In the genomic region with DNA sequence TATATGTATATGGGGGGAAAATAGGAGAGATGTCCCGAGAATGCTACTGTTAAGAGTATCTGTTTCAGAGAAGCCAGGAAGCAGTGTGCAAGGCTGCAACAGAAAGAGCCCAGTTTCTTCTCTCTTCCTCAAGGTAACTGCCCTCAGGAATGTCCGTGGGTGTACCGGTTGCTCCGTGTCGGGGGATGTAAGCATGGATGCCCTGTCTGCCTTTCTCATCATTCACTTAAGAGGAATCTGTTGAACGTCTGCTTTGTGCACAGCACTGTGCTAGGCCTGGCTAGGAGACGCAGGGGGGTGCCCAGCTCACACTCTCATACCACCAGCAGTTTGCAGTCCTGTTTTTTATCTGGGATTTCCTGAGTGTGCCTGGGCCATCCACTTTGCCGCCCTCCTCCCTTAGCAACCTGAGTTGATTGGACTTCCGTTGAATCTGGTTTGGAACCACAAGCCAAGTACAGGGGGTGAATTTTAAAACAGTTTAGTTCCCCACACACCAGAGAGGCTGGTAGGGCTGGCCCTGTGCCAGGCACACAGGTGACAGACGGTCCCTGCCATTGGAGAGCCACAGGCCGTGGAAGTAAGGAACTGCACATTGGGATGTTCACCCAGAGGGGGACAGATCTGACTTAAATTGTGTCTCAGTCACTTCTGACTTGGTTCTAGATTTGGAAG, we compare ENCODE assay signal across 17 cellular contexts. TPM values are rescaled to one million over a fixed set of nuclear protein-coding genes. Genes with fewer than 3 reads are reported as not detected.
DNase-seq lines count a peak whose midpoint lies in the region; ATAC-seq and TF ChIP-seq lines count a peak whose summit lies in the region.
"Had no signal": no experiment of that assay in that cellular context is flagged by ENCODE, and none has a peak within 500 bp of the region (broad histone marks: within the 10 kb centered on the region; RNA-seq: fewer than 3 reads in every experiment).

No MANE protein-coding gene starts in this region.

- H3K27me3 ChIP-seq in parathyroid adenoma (ENCODE audit: control insufficient read depth, insufficient read depth, low read length), result no peaks in the 10 kb centered on the region
- H3K27me3 ChIP-seq in mesenchymal stem cell (ENCODE audit: control insufficient read depth in 1 of 2, insufficient read depth in 1 of 2, low read length in 2 of 2), result no peaks in the 10 kb centered on the region

- peaks cover 34% of the 10 kb centered on the region for H3K36me3 Mint-ChIP-seq in brain
- H3K36me3 Mint-ChIP-seq in WTC11, result no peaks in the 10 kb centered on the region
- H3K36me3 Mint-ChIP-seq: CD4-positive, alpha-beta memory T cell had no signal

- H3K27me3 Mint-ChIP-seq in brain (peaks cover 5% of the 10 kb centered on the region), WTC11 (ENCODE audit: low read depth) (no peaks in the 10 kb centered on the region; the same call in 1 of the 2 replicates)

- no peak overlapping the region for H2AFZ ChIP-seq in parathyroid adenoma
- H2AFZ ChIP-seq in mesenchymal stem cell (ENCODE audit: low read depth, low read length), result no peak overlapping the region

- peak overlapping the region in 3 of 5 experiments; percentile 19 to 47 (median 44) for H3K4me3 Mint-ChIP-seq in brain
- H3K4me3 Mint-ChIP-seq in WTC11, result no peak overlapping the region
- H3K4me3 Mint-ChIP-seq: CD4-positive, alpha-beta memory T cell had no signal

- H3K27ac Mint-ChIP-seq in brain (peak overlapping the region; percentile 59 to 82 (median 81)), WTC11 (no peak overlapping the region)
- H3K27ac Mint-ChIP-seq: CD4-positive, alpha-beta memory T cell had no signal

- DNase-seq in NCI-H1436 (lab: John Stamatoyannopoulos, UW) (peak; percentile 36), NCI-H1436 treated with DMSO at 0.1 percent for 48 hours (lab: John Stamatoyannopoulos, UW) (no peak), NCI-H1694 (lab: John Stamatoyannopoulos, UW) (peak; percentile 62), WTC11 (ENCODE audit: low spot score) (no peak), mesenchymal stem cell (no peak)
- DNase-seq: 8988T; activated CD4-positive, alpha-beta T cell treated with anti-CD3 and anti-CD28 coated beads, Interleukin-2, amount 50 U/mL, for 4 hours; amniotic stem cell; CD4-positive, alpha-beta memory T cell; dermis blood vessel endothelial cell; H7; lower lobe of right lung; NCI-H446 treated with DMSO at 0.1 percent for 48 hours; nucleus accumbens had no signal

- H3K4me3 ChIP-seq in parathyroid adenoma (ENCODE audit: low read depth, low read length) (no peak overlapping the region), mesenchymal stem cell (ENCODE audit: insufficient read depth in 1 of 2, low read depth in 1 of 2, low read length in 2 of 2) (no peak overlapping the region)
- H3K4me3 ChIP-seq: lower lobe of right lung had no signal

- ATAC-seq in HG03439 (IDR thresholded peaks at IDR 0.05; ENCODE audit: unreplicated experiment) (no peak), WTC11 (no peak)
- ATAC-seq: lower lobe of right lung had no signal

- H3K9ac ChIP-seq in parathyroid adenoma, result no peak overlapping the region
- H3K9ac ChIP-seq in mesenchymal stem cell (ENCODE audit: low read length), result no peak overlapping the region

- CTCF ChIA-PET in WTC11 (lab: Charles Lee), result interaction anchor here (0.8 kb wide), 1 partner anchor 66 kb away, joined by 3 read pairs; no protein-coding TSS in a partner anchor

- no peak overlapping the region for H2BK12ac ChIP-seq in mesenchymal stem cell (ENCODE audit: low read length in 2 of 2)

- TF ChIP-seq CTCF in brain (conservative IDR thresholded peaks at IDR 0.05) (no peak), parathyroid adenoma (IDR thresholded peaks at IDR 0.05) (no peak), WTC11 (IDR thresholded peaks at IDR 0.05) (no peak)

- no peak overlapping the region for H3K4ac ChIP-seq in mesenchymal stem cell (ENCODE audit: low read depth in 1 of 2, low read length in 2 of 2)

- no peak overlapping the region for H4K91ac ChIP-seq in mesenchymal stem cell (ENCODE audit: low read length)

- peaks cover 89% of the 10 kb centered on the region for H3K4me1 Mint-ChIP-seq in brain
- H3K4me1 Mint-ChIP-seq in WTC11, result peaks cover 34% of the 10 kb centered on the region

- H3K4me1 ChIP-seq in parathyroid adenoma (no peaks in the 10 kb centered on the region), mesenchymal stem cell (ENCODE audit: control insufficient read depth, insufficient read depth, low read depth, low read length) (peaks cover 1% of the 10 kb centered on the region)

- H3K36me3 ChIP-seq in parathyroid adenoma (ENCODE audit: control insufficient read depth, insufficient read depth, low read length) (no peaks in the 10 kb centered on the region), mesenchymal stem cell (ENCODE audit: control insufficient read depth in 1 of 2, insufficient read depth in 2 of 2, low read depth in 1 of 2, low read length in 2 of 2) (peaks cover 33 to 74% of the 10 kb centered on the region in 2 experiments)
- H3K36me3 ChIP-seq: lower lobe of right lung had no signal

- H3K27ac ChIP-seq in parathyroid adenoma (peak overlapping the region; percentile 2), mesenchymal stem cell (ENCODE audit: low read length, poor library complexity, severe bottlenecking) (no peak overlapping the region)
- H3K27ac ChIP-seq: lower lobe of right lung had no signal

- H3K23ac ChIP-seq in mesenchymal stem cell (ENCODE audit: low read length in 2 of 2), result no peak overlapping the region

- no peaks in the 10 kb centered on the region for H3K9me3 Mint-ChIP-seq in brain
- no peaks in the 10 kb centered on the region for H3K9me3 Mint-ChIP-seq in WTC11

- no peak overlapping the region for H2BK5ac ChIP-seq in mesenchymal stem cell (ENCODE audit: low read depth, low read length, poor library complexity, severe bottlenecking)

- H2BK15ac ChIP-seq in mesenchymal stem cell (ENCODE audit: low read depth, poor library complexity, severe bottlenecking), result no peak overlapping the region

- H3K79me2 ChIP-seq in parathyroid adenoma, result no peaks in the 10 kb centered on the region

- H4K8ac ChIP-seq in mesenchymal stem cell (ENCODE audit: low read length), result no peak overlapping the region

- 68% methylated on average over 11 of the region's 11 CpGs for WGBS in mesenchymal stem cell

- no peak overlapping the region for H2BK120ac ChIP-seq in mesenchymal stem cell (ENCODE audit: low read depth, low read length)

- POLR2A ChIA-PET in WTC11 (lab: Charles Lee), result no interaction called here

- H3K18ac ChIP-seq in mesenchymal stem cell (ENCODE audit: low read depth in 1 of 2, low read length in 2 of 2), result no peak overlapping the region

- H3K4me2 ChIP-seq in parathyroid adenoma (ENCODE audit: low read length) (no peak overlapping the region), mesenchymal stem cell (ENCODE audit: low read length, poor library complexity, severe bottlenecking) (no peak overlapping the region)

- no peak overlapping the region for H3K14ac ChIP-seq in mesenchymal stem cell (ENCODE audit: low read length in 2 of 2)

- H3K79me1 ChIP-seq in mesenchymal stem cell (replicated peaks; ENCODE audit: low read length, poor library complexity, severe bottlenecking), result peaks cover 28% of the 10 kb centered on the region

- no peak overlapping the region for H2AK5ac ChIP-seq in mesenchymal stem cell (ENCODE audit: low read length, severe bottlenecking)

- H3K9me3 ChIP-seq in parathyroid adenoma (ENCODE audit: control insufficient read depth, low read length) (no peaks in the 10 kb centered on the region), mesenchymal stem cell (ENCODE audit: control insufficient read depth, low read length) (no peaks in the 10 kb centered on the region)
- H3K9me3 ChIP-seq: lower lobe of right lung had no signal

TF ChIP-seq in WTC11, 78 proteins besides CTCF, POLR2A, EP300 and RAD21 (continues in another document):
- no peak for TF ChIP-seq RELA (CRISPR knock-in tag; IDR thresholded peaks at IDR 0.05; ENCODE audit: borderline replicate concordance)
- no peak for TF ChIP-seq NFE2L1 (CRISPR knock-in tag; IDR thresholded peaks at IDR 0.05)
- no peak for TF ChIP-seq ZNF423 (CRISPR knock-in tag; IDR thresholded peaks at IDR 0.05)
- TF ChIP-seq OVOL2 (CRISPR knock-in tag; IDR thresholded peaks at IDR 0.05; ENCODE audit: borderline replicate concordance), result no peak
- TF ChIP-seq TCF7 (CRISPR knock-in tag; IDR thresholded peaks at IDR 0.05; ENCODE audit: low read depth), result no peak
- TF ChIP-seq, protein P1, sequence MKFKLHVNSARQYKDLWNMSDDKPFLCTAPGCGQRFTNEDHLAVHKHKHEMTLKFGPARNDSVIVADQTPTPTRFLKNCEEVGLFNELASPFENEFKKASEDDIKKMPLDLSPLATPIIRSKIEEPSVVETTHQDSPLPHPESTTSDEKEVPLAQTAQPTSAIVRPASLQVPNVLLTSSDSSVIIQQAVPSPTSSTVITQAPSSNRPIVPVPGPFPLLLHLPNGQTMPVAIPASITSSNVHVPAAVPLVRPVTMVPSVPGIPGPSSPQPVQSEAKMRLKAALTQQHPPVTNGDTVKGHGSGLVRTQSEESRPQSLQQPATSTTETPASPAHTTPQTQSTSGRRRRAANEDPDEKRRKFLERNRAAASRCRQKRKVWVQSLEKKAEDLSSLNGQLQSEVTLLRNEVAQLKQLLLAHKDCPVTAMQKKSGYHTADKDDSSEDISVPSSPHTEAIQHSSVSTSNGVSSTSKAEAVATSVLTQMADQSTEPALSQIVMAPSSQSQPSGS (CRISPR knock-in tag; IDR thresholded peaks at IDR 0.05; ENCODE audit: borderline replicate concordance, low read depth), result no peak
- TF ChIP-seq, protein P2, sequence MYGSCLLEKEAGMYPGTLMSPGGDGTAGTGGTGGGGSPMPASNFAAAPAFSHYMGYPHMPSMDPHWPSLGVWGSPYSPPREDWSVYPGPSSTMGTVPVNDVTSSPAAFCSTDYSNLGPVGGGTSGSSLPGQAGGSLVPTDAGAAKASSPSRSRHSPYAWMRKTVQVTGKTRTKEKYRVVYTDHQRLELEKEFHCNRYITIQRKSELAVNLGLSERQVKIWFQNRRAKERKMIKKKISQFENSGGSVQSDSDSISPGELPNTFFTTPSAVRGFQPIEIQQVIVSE (CRISPR knock-in tag; IDR thresholded peaks at IDR 0.05; ENCODE audit: borderline replicate concordance), result no peak
- TF ChIP-seq EMX1 (CRISPR knock-in tag; IDR thresholded peaks at IDR 0.05), result no peak
- TF ChIP-seq ZNF396 (CRISPR knock-in tag; IDR thresholded peaks at IDR 0.05; ENCODE audit: borderline replicate concordance), result no peak
- TF ChIP-seq PRRX2 (CRISPR knock-in tag; IDR thresholded peaks at IDR 0.05), result no peak
- TF ChIP-seq, protein P3, sequence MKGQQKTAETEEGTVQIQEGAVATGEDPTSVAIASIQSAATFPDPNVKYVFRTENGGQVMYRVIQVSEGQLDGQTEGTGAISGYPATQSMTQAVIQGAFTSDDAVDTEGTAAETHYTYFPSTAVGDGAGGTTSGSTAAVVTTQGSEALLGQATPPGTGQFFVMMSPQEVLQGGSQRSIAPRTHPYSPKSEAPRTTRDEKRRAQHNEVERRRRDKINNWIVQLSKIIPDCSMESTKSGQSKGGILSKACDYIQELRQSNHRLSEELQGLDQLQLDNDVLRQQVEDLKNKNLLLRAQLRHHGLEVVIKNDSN (CRISPR knock-in tag; IDR thresholded peaks at IDR 0.05), result no peak
- TF ChIP-seq JAZF1 (CRISPR knock-in tag; IDR thresholded peaks at IDR 0.05), result no peak

RNA-seq across cellular contexts. Expression of a gene that starts 11.2 kb away (rescaled TPM):
- 23.3 TPM for polyA plus RNA-seq in brain (ENCODE audit: insufficient read depth, low read depth, low replicate concordance)
- total RNA-seq in WTC11 (2021), result 6.6 to 8.0 TPM (median 7.2 TPM) in 3 replicates
- 40.7 TPM for polyA plus RNA-seq in mesenchymal stem cell (2013, experiment 1 of 2)
- 41.6 TPM for polyA plus RNA-seq in mesenchymal stem cell (2013, experiment 2 of 2)
- total RNA-seq: CD4-positive, alpha-beta memory T cell had no signal
- polyA plus RNA-seq: CD4-positive, alpha-beta memory T cell had no signal

Comparison
In these comparisons a context has a peak if more than half of its experiments do, and no peak if none do; other contexts are left out.
1. DNase-seq: peak in NCI-H1436 (single experiment) and NCI-H1694 (single experiment); none in NCI-H1436 treated with DMSO at 0.1 percent for 48 hours (single experiment), WTC11 (single experiment) and mesenchymal stem cell (single experiment).